Comparison of ENCODE assay signal across 8 cellular contexts in genomic region chr7:7653568-7654187, GRCh38. TPM values are rescaled to one million over a fixed set of nuclear protein-coding genes. Genes with fewer than 3 reads are reported as not detected.
DNase-seq lines count a peak whose midpoint lies in the region; ATAC-seq, FAIRE-seq and TF ChIP-seq lines count a peak whose summit lies in the region.

No MANE protein-coding gene starts in this region.

- peaks cover 46% of the 10 kb centered on the region for H3K79me2 ChIP-seq in PC-9 (ENCODE audit: low read depth)

- no peaks in the 10 kb centered on the region for H3K27me3 ChIP-seq in PC-9 (ENCODE audit: insufficient read depth, low read depth)
- H3K27me3 ChIP-seq in esophagus squamous epithelium: no peaks in the 10 kb centered on the region
- H3K27me3 ChIP-seq in upper lobe of left lung: no peaks in the 10 kb centered on the region

- 0 out of 2 replicates have a peak, but pooled peaks cover 3% of the 10 kb centered on the region for H4K20me1 ChIP-seq in PC-9 (ENCODE audit: insufficient read depth)

- intact Hi-C loops in PC-9 (cut with micrococcal nuclease; ENCODE audit: unreplicated experiment): no loop called here
- intact Hi-C loops in esophagus squamous epithelium (cut with DNase I): no loop called here

- no peak overlapping the region for H3K4me2 ChIP-seq in PC-9

- POLR2A ChIA-PET in PC-9 (lab: Charles Lee; ENCODE audit: unreplicated experiment): no interaction called here

- TF ChIP-seq CTCF in PC-9 (conservative IDR thresholded peaks at IDR 0.05): peak; percentile 71
- TF ChIP-seq CTCF in esophagus squamous epithelium (IDR thresholded peaks at IDR 0.05): peak in 4 of 6 experiments; percentile 19 to 47 (median 32)
- TF ChIP-seq CTCF in upper lobe of left lung (IDR thresholded peaks at IDR 0.05): peak in 4 of 6 experiments; percentile 17 to 36 (median 28)

- H3K27ac ChIP-seq in PC-9 (no peak overlapping the region), esophagus squamous epithelium (no peak overlapping the region), upper lobe of left lung (no peak overlapping the region)

- TF ChIP-seq POLR2A in esophagus squamous epithelium (IDR thresholded peaks at IDR 0.05): no peak
- TF ChIP-seq POLR2A in upper lobe of left lung (IDR thresholded peaks at IDR 0.05): no peak

- H3K9me2 ChIP-seq in PC-9 (ENCODE audit: insufficient read depth): no peaks in the 10 kb centered on the region

- CTCF ChIA-PET in PC-9 (lab: Charles Lee): no interaction called here

- H3K4me3 ChIP-seq in PC-9 (no peak overlapping the region), esophagus squamous epithelium (no peak overlapping the region), upper lobe of left lung (no peak overlapping the region)

- H3K36me3 ChIP-seq in PC-9 (ENCODE audit: low read depth) (no peaks in the 10 kb centered on the region), esophagus squamous epithelium (no peaks in the 10 kb centered on the region), upper lobe of left lung (no peaks in the 10 kb centered on the region)

- FAIRE-seq in frontal cortex (lab: Jason Lieb, UNC): no peak

- in situ Hi-C loops in G401 (cut with HindIII; ENCODE audit: low sequenced_read_pairs): no loop called here

- no peak for ATAC-seq in upper lobe of left lung (ENCODE audit: low FRiP score in 2 of 2)
- ATAC-seq in GM18520 (IDR thresholded peaks at IDR 0.05; ENCODE audit: unreplicated experiment): no peak

- H3K4me1 ChIP-seq in PC-9 (replicated peaks; ENCODE audit: insufficient read depth) (no peaks in the 10 kb centered on the region), esophagus squamous epithelium (peaks cover 0 to 4% (median 0%) of the 10 kb centered on the region in 3 donors), upper lobe of left lung (peaks cover 0 to 3% (median 0%) of the 10 kb centered on the region in 4 donors)

- 69 to 78% methylated on average over 3 of the region's 3 CpGs for WGBS in esophagus squamous epithelium, 2 donors
- WGBS in upper lobe of left lung, 2 donors: 78 to 92% methylated on average over 3 of the region's 3 CpGs

- no peak overlapping the region for H2AFZ ChIP-seq in PC-9

- no peaks in the 10 kb centered on the region for H3K9me3 ChIP-seq in PC-9 (ENCODE audit: insufficient read depth, low read depth)
- no peaks in the 10 kb centered on the region for H3K9me3 ChIP-seq in esophagus squamous epithelium
- no peaks in the 10 kb centered on the region for H3K9me3 ChIP-seq in upper lobe of left lung

- peak; percentile 38 for DNase-seq in stimulated activated CD4-positive, alpha-beta T cell treated with anti-CD3 and anti-CD28 coated beads, Interleukin-15, amount 100 ng/mL, for 24 hours
- no peak for DNase-seq in stimulated activated CD4-positive, alpha-beta T cell treated with anti-CD3 and anti-CD28 coated beads, Interleukin-4, amount 100 ng/mL, for 1 hour
- no peak for DNase-seq in PC-9
- DNase-seq in esophagus squamous epithelium (lab: John Stamatoyannopoulos, UW): no peak
- no peak for DNase-seq in upper lobe of left lung
- no peak for DNase-seq in G401 (ENCODE audit: low spot score)
- no peak for DNase-seq in frontal cortex (ENCODE audit: low spot score in 2 of 2)

- BruUV-seq in PC-9 (replicated peaks; lab: Mats Ljungman, UMichigan): no TSS peak

- TF ChIP-seq EP300 in upper lobe of left lung (IDR thresholded peaks at IDR 0.05): no peak

- no peaks in the 10 kb centered on the region; the same call in 1 of the 2 replicates for H3F3A ChIP-seq in PC-9 (ENCODE audit: insufficient read depth, low read depth)

RNA-seq across cellular contexts. Expression of gene UMAD1, which starts 13.1 kb away (rescaled TPM):
- total RNA-seq in PC-9 (2021) (15.5 and 20.5 TPM in 2 replicates), esophagus squamous epithelium (1 to 10 TPM; 2.5 to 7.6 (median 6.3) TPM), upper lobe of left lung (10 to 100 TPM in 5 of 6 donors, 1 to 10 TPM in 1; 8.4 to 29.7 (median 13.3) TPM), frontal cortex (7.3 TPM)
- 29.3 and 42.3 TPM in 2 replicates for total RNA-seq in G401 (2014; rRNA removed; shearing (Covaris generic))
